In genomic region chr17:82134101-82134500, GRCh38 we compare ENCODE assay signal across 15 cellular contexts. TPM values are rescaled to one million over a fixed set of nuclear protein-coding genes. Genes with fewer than 3 reads are reported as not detected.
DNase-seq lines count a peak whose midpoint lies in the region; ATAC-seq and TF ChIP-seq lines count a peak whose summit lies in the region.
"Had no signal": no experiment of that assay in that cellular context is flagged by ENCODE, and none has a peak within 500 bp of the region (broad histone marks: within the 10 kb centered on the region; RNA-seq: fewer than 3 reads in every experiment).

No MANE protein-coding gene starts in this region.

- H3K27ac Mint-ChIP-seq in CD4-positive, CD25-positive, alpha-beta regulatory T cell, result peak overlapping the region in 2 of 3 donors; percentile 68 to 87
- no peak overlapping the region for H3K27ac Mint-ChIP-seq in activated naive CD4-positive, alpha-beta T cell treated with anti-CD3 and anti-CD28 coated beads, Interleukin-2, amount 10 ng/mL, durations not matched to agents 7 days and 5 days
- H3K27ac Mint-ChIP-seq: progenitor cell of endocrine pancreas had no signal

- no peak overlapping the region for H2AFZ ChIP-seq in PC-3 (ENCODE audit: low read length)

- no peak overlapping the region for H3K27ac ChIP-seq in CD4-positive, CD25-positive, alpha-beta regulatory T cell (ENCODE audit: insufficient read depth, low read length, poor library complexity, severe bottlenecking)
- no peak overlapping the region for H3K27ac ChIP-seq in PC-3 (ENCODE audit: low read length)
- peak overlapping the region; percentile 55 to 83 (median 70) for H3K27ac ChIP-seq in gastrocnemius medialis
- H3K27ac ChIP-seq: thoracic aorta had no signal

- no TSS peak for BruUV-seq in PC-3 (replicated peaks; lab: Mats Ljungman, UMichigan)

- no peak overlapping the region for H3K4me3 ChIP-seq in CD4-positive, CD25-positive, alpha-beta regulatory T cell (ENCODE audit: low read depth, low read length)
- H3K4me3 ChIP-seq in PC-3 (ENCODE audit: low read length) (no peak overlapping the region), gastrocnemius medialis (no peak overlapping the region)
- H3K4me3 ChIP-seq: thoracic aorta had no signal

- no peak for TF ChIP-seq POLR2A in gastrocnemius medialis (IDR thresholded peaks at IDR 0.05)

- no peaks in the 10 kb centered on the region for H3K36me3 Mint-ChIP-seq in CD4-positive, CD25-positive, alpha-beta regulatory T cell
- H3K36me3 Mint-ChIP-seq in activated naive CD4-positive, alpha-beta T cell treated with anti-CD3 and anti-CD28 coated beads, Interleukin-2, amount 10 ng/mL, durations not matched to agents 7 days and 5 days, result no peaks in the 10 kb centered on the region

- no peaks in the 10 kb centered on the region for H3F3A ChIP-seq in PC-3 (ENCODE audit: low read length, unreplicated experiment)

- H3K9me3 Mint-ChIP-seq in CD4-positive, CD25-positive, alpha-beta regulatory T cell, result no peaks in the 10 kb centered on the region
- H3K9me3 Mint-ChIP-seq in activated naive CD4-positive, alpha-beta T cell treated with anti-CD3 and anti-CD28 coated beads, Interleukin-2, amount 10 ng/mL, durations not matched to agents 7 days and 5 days, result no peaks in the 10 kb centered on the region

- H3K27me3 Mint-ChIP-seq in CD4-positive, CD25-positive, alpha-beta regulatory T cell, result no peaks in the 10 kb centered on the region
- no peaks in the 10 kb centered on the region for H3K27me3 Mint-ChIP-seq in activated naive CD4-positive, alpha-beta T cell treated with anti-CD3 and anti-CD28 coated beads, Interleukin-2, amount 10 ng/mL, durations not matched to agents 7 days and 5 days
- H3K27me3 Mint-ChIP-seq: progenitor cell of endocrine pancreas had no signal

- intact Hi-C loops in PC-3 (cut with micrococcal nuclease) (no loop called here), gastrocnemius medialis (cut with DNase I; ENCODE audit: low total_unique reads) (no loop called here)

- H3K4me1 ChIP-seq in CD4-positive, CD25-positive, alpha-beta regulatory T cell (ENCODE audit: control insufficient read depth, insufficient read depth, low read length, poor library complexity, severe bottlenecking), result peaks cover 5% of the 10 kb centered on the region
- H3K4me1 ChIP-seq in PC-3 (ENCODE audit: insufficient read depth, low read length) (peaks cover 9% of the 10 kb centered on the region), gastrocnemius medialis (peaks cover 0 to 3% of the 10 kb centered on the region in 2 donors)

- no peak for DNase-seq in CD4-positive, CD25-positive, alpha-beta regulatory T cell
- DNase-seq in PC-3 (no peak), fibroblast of the conjunctiva (ENCODE audit: low read depth) (peak; percentile 62), gastrocnemius medialis (peak; percentile 53 to 84), NCI-H345 (lab: John Stamatoyannopoulos, UW) (no peak)
- DNase-seq in activated naive CD4-positive, alpha-beta T cell treated with anti-CD3 and anti-CD28 coated beads, Interleukin-2, amount 10 ng/mL, durations not matched to agents 7 days and 5 days, result no peak
- DNase-seq: activated CD4-positive, alpha-beta T cell treated with anti-CD3 and anti-CD28 coated beads, Interleukin-2, amount 50 U/mL, for 1 hour; activated gamma-delta T cell; cerebellar nuclear complex; NCI-H1092 treated with DMSO at 0.1 percent for 48 hours; NK-92 treated with Interleukin-12 subunit alpha and Interleukin-12 subunit beta, amount 100 ng/mL, for 24 hours had no signal

- peaks cover 0 to 5% (median 3%) of the 10 kb centered on the region in 4 donors for H3K4me1 Mint-ChIP-seq in CD4-positive, CD25-positive, alpha-beta regulatory T cell
- H3K4me1 Mint-ChIP-seq in activated naive CD4-positive, alpha-beta T cell treated with anti-CD3 and anti-CD28 coated beads, Interleukin-2, amount 10 ng/mL, durations not matched to agents 7 days and 5 days, result peaks cover 4% of the 10 kb centered on the region

- no peaks in the 10 kb centered on the region for H3K79me2 ChIP-seq in PC-3 (ENCODE audit: low read length)

- POLR2A ChIA-PET in PC-3 (lab: Charles Lee; ENCODE audit: unreplicated experiment), result no interaction called here

- no peak for ATAC-seq in CD4-positive, CD25-positive, alpha-beta regulatory T cell (ENCODE audit: low read depth in 2 of 2)
- peak; percentile 45; the same call in 1 of the 2 replicates for ATAC-seq in PC-3
- peak; percentile 88 to 89 for ATAC-seq in gastrocnemius medialis
- no peak for ATAC-seq in GM21515 (IDR thresholded peaks at IDR 0.05; ENCODE audit: unreplicated experiment)
- no peak for ATAC-seq in HG03025 (IDR thresholded peaks at IDR 0.05; ENCODE audit: low FRiP score, unreplicated experiment)

- no peak overlapping the region for H3K4me3 Mint-ChIP-seq in CD4-positive, CD25-positive, alpha-beta regulatory T cell
- H3K4me3 Mint-ChIP-seq in activated naive CD4-positive, alpha-beta T cell treated with anti-CD3 and anti-CD28 coated beads, Interleukin-2, amount 10 ng/mL, durations not matched to agents 7 days and 5 days, result no peak overlapping the region

- no peaks in the 10 kb centered on the region for H3K9me3 ChIP-seq in CD4-positive, CD25-positive, alpha-beta regulatory T cell (ENCODE audit: control insufficient read depth in 2 of 2, low read length in 2 of 2)
- no peaks in the 10 kb centered on the region for H3K9me3 ChIP-seq in PC-3 (ENCODE audit: low read length)
- H3K9me3 ChIP-seq in gastrocnemius medialis, result no peaks in the 10 kb centered on the region
- H3K9me3 ChIP-seq: thoracic aorta had no signal

- in situ Hi-C loops in gastrocnemius medialis (cut with MboI; ENCODE audit: low sequenced_read_pairs in 4 of 4), result loop anchor here in 1 of 4 donors (25.0 kb wide), 1 partner anchor 97 kb away; the partner anchor contains the start of genes DCXR and RAC3

- no peaks in the 10 kb centered on the region for H3K27me3 ChIP-seq in CD4-positive, CD25-positive, alpha-beta regulatory T cell (ENCODE audit: control insufficient read depth, insufficient read depth, low read length)
- H3K27me3 ChIP-seq in PC-3 (ENCODE audit: low read length), result no peaks in the 10 kb centered on the region
- H3K27me3 ChIP-seq in gastrocnemius medialis, result no peaks in the 10 kb centered on the region

- no peak for TF ChIP-seq CTCF in PC-3 (conservative IDR thresholded peaks at IDR 0.05; ENCODE audit: low read depth, low read length)
- no peak for TF ChIP-seq CTCF in gastrocnemius medialis (IDR thresholded peaks at IDR 0.05 in 4 of 5, conservative IDR thresholded peaks at IDR 0.05 in 1 of 5)

- no peaks in the 10 kb centered on the region for H3K9me2 ChIP-seq in PC-3 (replicated peaks; ENCODE audit: low read length)

- peak overlapping the region; percentile 26 for H3K4me2 ChIP-seq in PC-3 (ENCODE audit: low read length)

- no peak overlapping the region for H3K9ac ChIP-seq in PC-3 (ENCODE audit: low read length)

- H3K36me3 ChIP-seq in CD4-positive, CD25-positive, alpha-beta regulatory T cell (ENCODE audit: control insufficient read depth, insufficient read depth, low read length), result no peaks in the 10 kb centered on the region
- H3K36me3 ChIP-seq in PC-3 (ENCODE audit: low read depth, low read length), result no peaks in the 10 kb centered on the region
- H3K36me3 ChIP-seq in gastrocnemius medialis, result no peaks in the 10 kb centered on the region
- H3K36me3 ChIP-seq: thoracic aorta had no signal

- CTCF ChIA-PET in PC-3 (lab: Charles Lee), result no interaction called here
- CTCF ChIA-PET in activated naive CD4-positive, alpha-beta T cell treated with anti-CD3 and anti-CD28 coated beads, Interleukin-2, amount 10 ng/mL, durations not matched to agents 7 days and 5 days (lab: Charles Lee), result no interaction called here

- H4K20me1 ChIP-seq in PC-3 (ENCODE audit: low read length), result no peaks in the 10 kb centered on the region

RNA-seq across cellular contexts. Expression of gene FASN, which starts 36.1 kb away (rescaled TPM):
- 153 TPM for total RNA-seq in CD4-positive, CD25-positive, alpha-beta regulatory T cell
- under 1 TPM; 0.23 to 0.93 (median 0.59) TPM for polyA plus RNA-seq in CD4-positive, CD25-positive, alpha-beta regulatory T cell
- total RNA-seq in PC-3 (2014; rRNA removed) (269 and 364 TPM in 2 replicates), gastrocnemius medialis (10 to 100 TPM; 16.3 to 34.5 (median 26.3) TPM)

Comparison
In these comparisons a context has a peak if more than half of its experiments do, and no peak if none do; other contexts are left out.
1. ATAC-seq: peak in PC-3 (single experiment) and gastrocnemius medialis (2 of 2); none in CD4-positive, CD25-positive, alpha-beta regulatory T cell (0 of 2), GM21515 (single experiment) and HG03025 (single experiment).
2. DNase-seq: peak in fibroblast of the conjunctiva (single experiment) and gastrocnemius medialis (2 of 2); none in CD4-positive, CD25-positive, alpha-beta regulatory T cell (0 of 3), PC-3 (single experiment), NCI-H345 (single experiment) and activated naive CD4-positive, alpha-beta T cell treated with anti-CD3 and anti-CD28 coated beads, Interleukin-2, amount 10 ng/mL, durations not matched to agents 7 days and 5 days (single experiment).
3. H3K27ac ChIP-seq: peak in gastrocnemius medialis (4 of 4); none in CD4-positive, CD25-positive, alpha-beta regulatory T cell (single experiment) and PC-3 (single experiment).